6 cellular contexts compared by ENCODE assay signal in the genomic region with DNA sequence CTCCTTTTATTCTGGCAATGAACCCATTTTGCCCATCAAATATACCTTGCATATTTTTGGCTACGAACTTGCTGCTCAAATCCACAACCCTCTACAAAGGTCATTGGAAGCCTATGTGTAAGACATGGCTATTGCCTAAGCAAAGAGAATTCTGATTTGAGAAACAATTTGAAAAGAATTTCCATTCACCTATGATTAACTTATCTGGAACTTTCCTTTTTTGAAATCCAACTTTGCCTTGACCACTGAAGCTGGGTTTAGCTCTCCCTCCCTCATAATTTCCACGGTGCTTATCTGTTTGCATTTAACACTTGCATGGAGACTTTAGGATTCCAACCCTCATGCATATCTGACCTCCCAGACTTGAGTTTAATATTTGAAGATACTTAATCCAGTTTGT.
"Had no signal": no experiment of that assay in that cellular context is flagged by ENCODE, and none has a peak within 500 bp of the region (broad histone marks: within the 10 kb centered on the region; RNA-seq: fewer than 3 reads in every experiment).

No MANE protein-coding gene starts in this region.

- H3K4me1 Mint-ChIP-seq: IgD-negative memory B cell had no signal

- H3K27ac ChIP-seq: HL-60 had no signal

- ATAC-seq: HepG2, K562 had no signal

- H3K36me3 Mint-ChIP-seq: IgD-negative memory B cell had no signal

- H3K27me3 Mint-ChIP-seq: IgD-negative memory B cell had no signal

- DNase-seq: IMR-90, KBM-7 had no signal

- H3K4me3 ChIP-seq: K562 had no signal

- H3K4me3 Mint-ChIP-seq: IgD-negative memory B cell had no signal
